In genomic region chr3:97658670-97659285, GRCh38 we compare ENCODE assay signal across 8 cellular contexts.
DNase-seq lines count a peak whose midpoint lies in the region; TF ChIP-seq lines count a peak whose summit lies in the region.

No MANE protein-coding gene starts in this region.

- intact Hi-C loops in tibial artery (cut with DNase I; ENCODE audit: low total_unique reads) = no loop called here

- H3K36me3 ChIP-seq in Karpas-422 (ENCODE audit: insufficient read depth, low read length) (no peaks in the 10 kb centered on the region), tibial artery (no peaks in the 10 kb centered on the region)

- TF ChIP-seq CTCF in GM12873 (IDR thresholded peaks at IDR 0.05; ENCODE audit: insufficient read depth, low read depth, low read length, missing control alignments) = peak; percentile 63
- peak; percentile 69 for TF ChIP-seq CTCF in fibroblast of mammary gland (conservative IDR thresholded peaks at IDR 0.05; ENCODE audit: control insufficient read depth, insufficient read depth, low read depth, low read length)
- TF ChIP-seq CTCF in tibial artery (IDR thresholded peaks at IDR 0.05) = peak; percentile 30

- DNase-seq in Karpas-422 (peak; percentile 70), RPMI7951 (ENCODE audit: low read depth) (peak; percentile 21), fibroblast of mammary gland (ENCODE audit: low read depth) (peak; percentile 20), tibial artery (no peak), germinal center (ENCODE audit: low spot score) (no peak), GOT3 (lab: John Stamatoyannopoulos, UW) (no peak)
- DNase-seq in activated T-cell treated with anti-CD3 and anti-CD28 coated beads, Interleukin-2, amount 50 U/mL, for 1 hour = no peak

- no peak overlapping the region for H3K4me2 ChIP-seq in Karpas-422 (ENCODE audit: low read depth, low read length, poor library complexity, severe bottlenecking)

- no peak overlapping the region for H3K9ac ChIP-seq in Karpas-422 (ENCODE audit: low read length)

- H3K4me1 ChIP-seq in Karpas-422 (ENCODE audit: low read length) (no peaks in the 10 kb centered on the region), tibial artery (no peaks in the 10 kb centered on the region)

- H3K79me2 ChIP-seq in Karpas-422 (ENCODE audit: low read length) = no peaks in the 10 kb centered on the region

- no peaks in the 10 kb centered on the region for H4K20me1 ChIP-seq in Karpas-422 (ENCODE audit: insufficient read depth, low read depth, low read length)

- H3K4me3 ChIP-seq in Karpas-422 (ENCODE audit: low read length) (no peak overlapping the region), fibroblast of mammary gland (ENCODE audit: control insufficient read depth, low read depth, low read length) (no peak overlapping the region), tibial artery (no peak overlapping the region)

- H2AFZ ChIP-seq in Karpas-422 (ENCODE audit: low read length) = no peak overlapping the region

- H3K9me3 ChIP-seq in Karpas-422 (ENCODE audit: low read length) = no peaks in the 10 kb centered on the region
- no peaks in the 10 kb centered on the region for H3K9me3 ChIP-seq in tibial artery

- H3K9me2 ChIP-seq in Karpas-422 (replicated peaks; ENCODE audit: insufficient read depth, low read length) = no peaks in the 10 kb centered on the region

- H3K27ac ChIP-seq in Karpas-422 (ENCODE audit: low read length) (no peak overlapping the region), tibial artery (no peak overlapping the region)

- no peaks in the 10 kb centered on the region for H3K27me3 ChIP-seq in Karpas-422 (ENCODE audit: low read length)
- H3K27me3 ChIP-seq in tibial artery = no peaks in the 10 kb centered on the region

Comparison
In these comparisons a context has a peak if more than half of its experiments do, and no peak if none do; other contexts are left out.
1. DNase-seq: peak in Karpas-422 (single experiment), RPMI7951 (single experiment) and fibroblast of mammary gland (single experiment); none in tibial artery (0 of 2), activated T-cell treated with anti-CD3 and anti-CD28 coated beads, Interleukin-2, amount 50 U/mL, for 1 hour (single experiment), germinal center (single experiment) and GOT3 (single experiment).
2. Peak in every context shown above with its lines, with median percentiles within 50 percentile points of each other: CTCF ChIP-seq.